In the genomic region with DNA sequence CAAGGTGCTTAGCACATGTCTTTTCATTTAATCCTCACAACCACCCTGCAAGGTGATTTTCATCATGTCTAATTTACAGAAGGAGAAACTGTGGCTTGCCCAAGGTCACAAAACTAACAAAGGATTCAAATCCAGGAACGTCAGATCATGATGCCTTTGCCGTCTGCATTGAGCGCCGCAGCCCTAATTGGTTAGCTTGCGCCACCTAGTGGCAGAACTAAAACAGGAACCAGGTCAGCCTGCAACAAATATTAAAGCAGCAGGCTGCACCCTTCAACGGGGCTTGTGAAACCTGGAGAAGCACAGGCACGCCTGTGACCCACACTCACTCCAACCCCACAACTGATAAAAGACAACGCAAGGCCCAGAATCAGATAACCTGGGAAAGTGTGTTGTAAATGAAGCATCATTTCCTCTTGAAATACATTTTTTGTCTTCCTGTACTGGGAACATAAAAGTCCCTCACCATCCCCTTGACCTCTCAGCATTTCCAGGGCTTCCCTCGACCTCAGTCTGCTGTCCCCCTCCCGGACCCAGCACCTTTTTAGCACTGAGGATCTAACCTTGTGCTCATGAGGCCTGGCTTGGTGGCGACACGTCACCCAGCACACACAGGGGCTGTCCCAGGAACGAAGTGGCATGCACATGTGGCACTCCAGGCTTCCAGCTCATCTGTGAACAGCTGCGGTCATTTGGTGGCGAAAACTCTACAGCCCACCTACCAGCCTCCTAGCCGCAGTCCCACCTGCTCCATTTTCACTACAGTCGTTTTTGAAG, we compare ENCODE assay signal across 8 cellular contexts. TPM values are rescaled to one million over a fixed set of nuclear protein-coding genes. Genes with fewer than 3 reads are reported as not detected.
A peak's percentile ranks its signal among the peaks of the same experiment; 100 is the strongest.
DNase-seq lines count a peak whose midpoint lies in the region; ATAC-seq, FAIRE-seq and TF ChIP-seq lines count a peak whose summit lies in the region.

No MANE protein-coding gene starts in this region.

- H3K36me3 Mint-ChIP-seq in activated naive CD8-positive, alpha-beta T cell treated with anti-CD3 and anti-CD28 coated beads, Interleukin-2, amount 50 U/mL, for 24 hours (ENCODE audit: low read depth) = no peaks in the 10 kb centered on the region

- H3K4me1 ChIP-seq in left ventricle myocardium inferior = peaks cover 26% of the 10 kb centered on the region

- no peaks in the 10 kb centered on the region for H3K79me2 ChIP-seq in SU-DHL-6 (ENCODE audit: insufficient read depth, low read length)

- no peak overlapping the region for H3K27ac ChIP-seq in SU-DHL-6 (ENCODE audit: low read depth, low read length)
- H3K27ac ChIP-seq in left ventricle myocardium inferior (replicated peaks) = no peak overlapping the region

- H3K27me3 ChIP-seq in SU-DHL-6 (ENCODE audit: low read length) (no peaks in the 10 kb centered on the region), left ventricle myocardium inferior (ENCODE audit: low read depth) (no peaks in the 10 kb centered on the region)

- no peak overlapping the region for H3K4me3 Mint-ChIP-seq in activated naive CD8-positive, alpha-beta T cell treated with anti-CD3 and anti-CD28 coated beads, Interleukin-2, amount 50 U/mL, for 24 hours

- no peak overlapping the region for H3K9ac ChIP-seq in SU-DHL-6 (ENCODE audit: low read length)

- no peaks in the 10 kb centered on the region for H3K9me2 ChIP-seq in SU-DHL-6 (replicated peaks; ENCODE audit: insufficient read depth, low read length)

- peak; percentile 73 for ATAC-seq in HG02610 (IDR thresholded peaks at IDR 0.05; ENCODE audit: unreplicated experiment)
- ATAC-seq in activated naive CD8-positive, alpha-beta T cell treated with anti-CD3 and anti-CD28 coated beads, Interleukin-2, amount 50 U/mL, for 24 hours = peak; percentile 67

- intact Hi-C loops in left ventricle myocardium inferior (cut with micrococcal nuclease) = loop anchor here (2.0 to 10.0 kb wide), 3 partner anchors 199 to 623 kb away; no protein-coding TSS in a partner anchor

- H3K9me3 Mint-ChIP-seq in activated naive CD8-positive, alpha-beta T cell treated with anti-CD3 and anti-CD28 coated beads, Interleukin-2, amount 50 U/mL, for 24 hours = no peaks in the 10 kb centered on the region

- H2AFZ ChIP-seq in SU-DHL-6 (ENCODE audit: low read depth, low read length, severe bottlenecking) = peak overlapping the region; percentile 24

- H3K36me3 ChIP-seq in SU-DHL-6 (ENCODE audit: low read length) (no peaks in the 10 kb centered on the region), left ventricle myocardium inferior (no peaks in the 10 kb centered on the region)

- TF ChIP-seq CTCF in SU-DHL-6 (IDR thresholded peaks at IDR 0.05; ENCODE audit: insufficient read depth, low read length, poor library complexity, severe bottlenecking) = peak; percentile 75
- TF ChIP-seq CTCF in left ventricle myocardium inferior (IDR thresholded peaks at IDR 0.05; ENCODE audit: borderline replicate concordance) = peak; percentile 96

- peak; percentile 93 for FAIRE-seq in GM12891 (lab: Jason Lieb, UNC)

- no peaks in the 10 kb centered on the region for H3K27me3 Mint-ChIP-seq in activated naive CD8-positive, alpha-beta T cell treated with anti-CD3 and anti-CD28 coated beads, Interleukin-2, amount 50 U/mL, for 24 hours

- H3K4me1 Mint-ChIP-seq in activated naive CD8-positive, alpha-beta T cell treated with anti-CD3 and anti-CD28 coated beads, Interleukin-2, amount 50 U/mL, for 24 hours = peaks cover 2% of the 10 kb centered on the region

- no peak overlapping the region for H3K4me3 ChIP-seq in SU-DHL-6 (ENCODE audit: insufficient read depth, low read length, poor library complexity, severe bottlenecking)
- H3K4me3 ChIP-seq in left ventricle myocardium inferior = no peak overlapping the region

- H4K20me1 ChIP-seq in SU-DHL-6 (ENCODE audit: low read depth, low read length) = no peaks in the 10 kb centered on the region

- no peak overlapping the region for H3K27ac Mint-ChIP-seq in activated naive CD8-positive, alpha-beta T cell treated with anti-CD3 and anti-CD28 coated beads, Interleukin-2, amount 50 U/mL, for 24 hours

- H3F3A ChIP-seq in SU-DHL-6 (ENCODE audit: insufficient read depth) = no peaks in the 10 kb centered on the region

- TF ChIP-seq POLR2A in GM12891 (IDR thresholded peaks at IDR 0.05; ENCODE audit: low read depth, low read length) = no peak

- no peak overlapping the region for H3K4me2 ChIP-seq in SU-DHL-6 (ENCODE audit: low read depth, low read length, poor library complexity, severe bottlenecking)

- H3K9me3 ChIP-seq in SU-DHL-6 (ENCODE audit: insufficient read depth, low read length) = no peaks in the 10 kb centered on the region
- H3K9me3 ChIP-seq in left ventricle myocardium inferior (replicated peaks) = no peaks in the 10 kb centered on the region

- DNase-seq in GM12891 (ENCODE audit: insufficient read length, low spot score) (peak; percentile 53), NCI-H1092 treated with DMSO at 0.1 percent for 48 hours (lab: John Stamatoyannopoulos, UW) (peak; percentile 71), left ventricle myocardium inferior (peak; percentile 57), retina (peak; percentile 87), OCI-M2 (lab: John Stamatoyannopoulos, UW; ENCODE audit: unreplicated experiment) (no peak)
- peak; percentile 77 for DNase-seq in activated naive CD8-positive, alpha-beta T cell treated with anti-CD3 and anti-CD28 coated beads, Interleukin-2, amount 50 U/mL, for 24 hours

TF ChIP-seq in GM12891, 5 proteins besides CTCF, POLR2A, EP300 and RAD21:
- TF ChIP-seq POLR2AphosphoS5 (IDR thresholded peaks at IDR 0.05; ENCODE audit: low read depth, low read length) (no peak), POU2F2 (IDR thresholded peaks at IDR 0.05; ENCODE audit: low read depth, low read length) (peak; percentile 32; the same call in 1 of the 2 replicates), SPI1 (IDR thresholded peaks at IDR 0.05; ENCODE audit: low read depth, low read length) (peak; percentile 52), PAX5 (IDR thresholded peaks at IDR 0.05; ENCODE audit: insufficient read depth, low read length, severe bottlenecking) (no peak), TAF1 (IDR thresholded peaks at IDR 0.05; ENCODE audit: low read depth, low read length) (no peak)

RNA-seq across cellular contexts. Expression of a gene that starts 17.3 kb away (rescaled TPM):
- 11.6 TPM for polyA plus RNA-seq in GM12891 (2012; ENCODE audit: low read depth, missing spikeins)
- total RNA-seq in left ventricle myocardium inferior = 25.9 TPM

RNA-seq across cellular contexts. Expression of a gene that starts 17.5 kb away (rescaled TPM):
- polyA plus RNA-seq in GM12891 (2012; ENCODE audit: low read depth, missing spikeins) = 9.0 TPM
- 20.2 TPM for total RNA-seq in left ventricle myocardium inferior
